12 cellular contexts compared by ENCODE assay signal in the genomic region with DNA sequence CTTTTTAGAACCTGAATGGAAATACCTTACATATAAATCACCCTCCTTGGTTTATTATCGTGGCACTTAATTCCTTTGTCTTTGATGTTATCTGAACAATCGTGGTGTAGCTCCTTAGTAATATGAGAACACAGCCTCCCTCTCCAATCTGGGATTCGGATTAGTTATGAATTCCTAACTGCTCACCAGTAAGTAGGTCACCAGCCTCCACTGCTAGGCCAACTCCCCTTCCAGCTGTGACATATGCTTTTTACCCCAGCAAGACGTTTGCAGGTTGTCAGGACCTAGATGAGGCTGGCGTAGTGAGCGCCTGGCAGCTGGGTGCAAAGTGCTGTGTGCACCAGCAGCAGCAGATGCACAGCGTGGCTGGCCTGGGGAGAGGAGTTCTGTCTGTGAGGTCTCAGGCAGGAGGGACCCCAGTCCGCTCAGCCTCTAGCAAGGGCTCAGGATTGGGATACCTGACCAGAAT. TPM values are rescaled to one million over a fixed set of nuclear protein-coding genes. Genes with fewer than 3 reads are reported as not detected.
DNase-seq lines count a peak whose midpoint lies in the region; ATAC-seq, FAIRE-seq and TF ChIP-seq lines count a peak whose summit lies in the region.
"Had no signal": no experiment of that assay in that cellular context is flagged by ENCODE, and none has a peak within 500 bp of the region (broad histone marks: within the 10 kb centered on the region; RNA-seq: fewer than 3 reads in every experiment).

No MANE protein-coding gene starts in this region.

- H3K4me1 Mint-ChIP-seq in GM23338: no peaks in the 10 kb centered on the region

- H3K27me3 ChIP-seq in bronchial epithelial cell (ENCODE audit: control insufficient read depth, insufficient read depth, low read length) (no peaks in the 10 kb centered on the region), osteoblast (ENCODE audit: insufficient read depth, low read length) (no peaks in the 10 kb centered on the region), GM23338 (ENCODE audit: insufficient read depth) (no peaks in the 10 kb centered on the region)

- H3K4me2 ChIP-seq in osteoblast (ENCODE audit: insufficient read depth, low read length): no peak overlapping the region
- H3K4me2 ChIP-seq in GM23338: no peak overlapping the region

- H3K9me3 Mint-ChIP-seq in GM23338: peaks cover 12% of the 10 kb centered on the region

- H3K79me2 ChIP-seq in osteoblast (ENCODE audit: insufficient read depth, low read length) (no peaks in the 10 kb centered on the region), GM23338 (replicated peaks; ENCODE audit: insufficient read depth) (no peaks in the 10 kb centered on the region)

- DNase-seq in GM03348 (ENCODE audit: low spot score) (peak; percentile 57), NCI-H226 (peak; percentile 39), bronchial epithelial cell (ENCODE audit: low read depth) (peak; percentile 3), osteoblast (ENCODE audit: insufficient read length, low spot score, missing footprints) (peak; percentile 80), amniotic stem cell (lab: John Stamatoyannopoulos, UW) (no peak), GM23338 (ENCODE audit: low spot score) (no peak)
- DNase-seq in activated naive CD4-positive, alpha-beta T cell (lab: John Stamatoyannopoulos, UW): no peak
- DNase-seq: NCI-H187, small intestine had no signal

- H3K4me1 ChIP-seq in osteoblast (ENCODE audit: insufficient read depth, low read length) (no peaks in the 10 kb centered on the region), GM23338 (ENCODE audit: insufficient read depth) (no peaks in the 10 kb centered on the region)

- no peak for TF ChIP-seq CTCF in bronchial epithelial cell (IDR thresholded peaks at IDR 0.05; ENCODE audit: insufficient read depth, low read length, severe bottlenecking)
- no peak for TF ChIP-seq CTCF in osteoblast (IDR thresholded peaks at IDR 0.05; ENCODE audit: extremely low read depth, low read depth, low read length)
- TF ChIP-seq CTCF in GM23338 (conservative IDR thresholded peaks at IDR 0.05; ENCODE audit: low read depth in 2 of 2): no peak

- FAIRE-seq in bronchial epithelial cell (lab: Jason Lieb, UNC): no peak
- FAIRE-seq: endothelial cell of umbilical vein, small intestine had no signal

- no peak overlapping the region for H3K27ac ChIP-seq in osteoblast (ENCODE audit: low read depth, low read length)
- no peak overlapping the region for H3K27ac ChIP-seq in GM23338 (ENCODE audit: low read depth)

- H4K20me1 ChIP-seq in osteoblast (ENCODE audit: insufficient read depth, low read length): no peaks in the 10 kb centered on the region
- H4K20me1 ChIP-seq in GM23338 (replicated peaks; ENCODE audit: insufficient read depth): no peaks in the 10 kb centered on the region

- no peaks in the 10 kb centered on the region for H3F3A ChIP-seq in GM23338 (replicated peaks; ENCODE audit: low read depth)

- ATAC-seq in GM23338 (no peak), HG02870 (IDR thresholded peaks at IDR 0.05; ENCODE audit: unreplicated experiment) (no peak)
- ATAC-seq: HCT116 had no signal

- H3K4me3 Mint-ChIP-seq in GM23338: no peak overlapping the region

- no peaks in the 10 kb centered on the region for H3K9me2 ChIP-seq in GM23338 (ENCODE audit: insufficient read depth)

- peaks cover 15% of the 10 kb centered on the region for H3K27me3 Mint-ChIP-seq in GM23338 (ENCODE audit: insufficient read depth, low read depth, poor library complexity)

- no peak overlapping the region for H3K4me3 ChIP-seq in bronchial epithelial cell (ENCODE audit: low read depth, low read length)
- no peak overlapping the region for H3K4me3 ChIP-seq in osteoblast (ENCODE audit: insufficient read depth, low read length)
- no peak overlapping the region for H3K4me3 ChIP-seq in GM23338

- no peak overlapping the region for H2AFZ ChIP-seq in osteoblast (ENCODE audit: low read length)
- H2AFZ ChIP-seq in GM23338: no peak overlapping the region

- H3K36me3 ChIP-seq in bronchial epithelial cell (ENCODE audit: control insufficient read depth, insufficient read depth, low read length) (peaks cover 10% of the 10 kb centered on the region), osteoblast (ENCODE audit: insufficient read depth, low read length) (no peaks in the 10 kb centered on the region), GM23338 (ENCODE audit: insufficient read depth) (peaks cover 10% of the 10 kb centered on the region)

- peaks cover 51% of the 10 kb centered on the region for H3K36me3 Mint-ChIP-seq in GM23338 (ENCODE audit: low read depth)

- no peaks in the 10 kb centered on the region for H3K9me3 ChIP-seq in osteoblast (ENCODE audit: low read depth, low read length)

- no peak overlapping the region for H3K27ac Mint-ChIP-seq in GM23338

TF ChIP-seq in GM23338, 12 proteins besides CTCF, POLR2A, EP300 and RAD21 (continues in another document):
- TF ChIP-seq POLR2AphosphoS5 (IDR thresholded peaks at IDR 0.05; ENCODE audit: low read depth) (no peak), EZH2phosphoT487 (IDR thresholded peaks at IDR 0.05; ENCODE audit: unreplicated experiment) (no peak), NANOG (IDR thresholded peaks at IDR 0.05; ENCODE audit: borderline replicate concordance) (no peak), STAT1 (IDR thresholded peaks at IDR 0.05; ENCODE audit: unreplicated experiment) (no peak), JUNB (IDR thresholded peaks at IDR 0.05; ENCODE audit: unreplicated experiment) (no peak)
- TF ChIP-seq, protein P1, sequence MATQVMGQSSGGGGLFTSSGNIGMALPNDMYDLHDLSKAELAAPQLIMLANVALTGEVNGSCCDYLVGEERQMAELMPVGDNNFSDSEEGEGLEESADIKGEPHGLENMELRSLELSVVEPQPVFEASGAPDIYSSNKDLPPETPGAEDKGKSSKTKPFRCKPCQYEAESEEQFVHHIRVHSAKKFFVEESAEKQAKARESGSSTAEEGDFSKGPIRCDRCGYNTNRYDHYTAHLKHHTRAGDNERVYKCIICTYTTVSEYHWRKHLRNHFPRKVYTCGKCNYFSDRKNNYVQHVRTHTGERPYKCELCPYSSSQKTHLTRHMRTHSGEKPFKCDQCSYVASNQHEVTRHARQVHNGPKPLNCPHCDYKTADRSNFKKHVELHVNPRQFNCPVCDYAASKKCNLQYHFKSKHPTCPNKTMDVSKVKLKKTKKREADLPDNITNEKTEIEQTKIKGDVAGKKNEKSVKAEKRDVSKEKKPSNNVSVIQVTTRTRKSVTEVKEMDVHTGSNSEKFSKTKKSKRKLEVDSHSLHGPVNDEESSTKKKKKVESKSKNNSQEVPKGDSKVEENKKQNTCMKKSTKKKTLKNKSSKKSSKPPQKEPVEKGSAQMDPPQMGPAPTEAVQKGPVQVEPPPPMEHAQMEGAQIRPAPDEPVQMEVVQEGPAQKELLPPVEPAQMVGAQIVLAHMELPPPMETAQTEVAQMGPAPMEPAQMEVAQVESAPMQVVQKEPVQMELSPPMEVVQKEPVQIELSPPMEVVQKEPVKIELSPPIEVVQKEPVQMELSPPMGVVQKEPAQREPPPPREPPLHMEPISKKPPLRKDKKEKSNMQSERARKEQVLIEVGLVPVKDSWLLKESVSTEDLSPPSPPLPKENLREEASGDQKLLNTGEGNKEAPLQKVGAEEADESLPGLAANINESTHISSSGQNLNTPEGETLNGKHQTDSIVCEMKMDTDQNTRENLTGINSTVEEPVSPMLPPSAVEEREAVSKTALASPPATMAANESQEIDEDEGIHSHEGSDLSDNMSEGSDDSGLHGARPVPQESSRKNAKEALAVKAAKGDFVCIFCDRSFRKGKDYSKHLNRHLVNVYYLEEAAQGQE (IDR thresholded peaks at IDR 0.05; ENCODE audit: unreplicated experiment): no peak

RNA-seq across cellular contexts. Expression of gene NTPCR, which starts 38.2 kb away (rescaled TPM):
- total RNA-seq in bronchial epithelial cell (11.6 and 13.4 TPM in 2 replicates), osteoblast (15.6 and 26.5 TPM in 2 replicates)
- 64.1 and 80.7 TPM in 2 replicates for total RNA-seq in GM23338 (2014; rRNA removed; shearing (Covaris generic))
- 150 TPM in 2 replicates for polyA plus RNA-seq in GM23338 (2016; fragmentation: Nextera tagmentation; extraction: Ambion mirVana)

Comparison
In these comparisons a context has a peak if more than half of its experiments do, and no peak if none do; other contexts are left out.
1. DNase-seq: peak in GM03348 (single experiment), NCI-H226 (single experiment), bronchial epithelial cell (single experiment) and osteoblast (single experiment); none in activated naive CD4-positive, alpha-beta T cell (0 of 4), amniotic stem cell (single experiment) and GM23338 (single experiment).